In genomic region chr10:133165556-133166503, GRCh38 we compare ENCODE assay signal across 16 cellular contexts. TPM values are rescaled to one million over a fixed set of nuclear protein-coding genes. Genes with fewer than 3 reads are reported as not detected.
DNase-seq lines count a peak whose midpoint lies in the region; ATAC-seq, FAIRE-seq and TF ChIP-seq lines count a peak whose summit lies in the region.
"Had no signal": no experiment of that assay in that cellular context is flagged by ENCODE, and none has a peak within 500 bp of the region (broad histone marks: within the 10 kb centered on the region; RNA-seq: fewer than 3 reads in every experiment).

No MANE protein-coding gene starts in this region.

- H3K79me2 ChIP-seq in SK-N-SH (ENCODE audit: insufficient read depth) (no peaks in the 10 kb centered on the region), GM12878 (ENCODE audit: control insufficient read depth, insufficient read depth, low read length) (no peaks in the 10 kb centered on the region)

- H3K27ac ChIP-seq in SK-N-SH (ENCODE audit: low read depth in 2 of 2, low read length in 1 of 2) (no peak overlapping the region), GM12878 (ENCODE audit: control insufficient read depth, insufficient read depth) (no peak overlapping the region), sigmoid colon (no peak overlapping the region)
- H3K27ac ChIP-seq: 22Rv1, PC-9 had no signal

- H2AFZ ChIP-seq in SK-N-SH (ENCODE audit: low read depth) (no peak overlapping the region), GM12878 (ENCODE audit: control insufficient read depth, low read depth, low read length) (no peak overlapping the region)
- H2AFZ ChIP-seq: PC-9 had no signal

- FAIRE-seq in GM12878 (lab: Jason Lieb, UNC), result no peak

- TF ChIP-seq EP300 in SK-N-SH (IDR thresholded peaks at IDR 0.05; ENCODE audit: borderline replicate concordance in 1 of 2, low read depth in 1 of 2, low read length in 1 of 2) (no peak), GM12878 (IDR thresholded peaks at IDR 0.05; ENCODE audit: borderline replicate concordance in 1 of 2, control insufficient read depth in 1 of 2, low read depth in 2 of 2, low read length in 2 of 2) (no peak), sigmoid colon (IDR thresholded peaks at IDR 0.05) (no peak)

- intact Hi-C loops in GM12878 (cut with micrococcal nuclease; ENCODE audit: unreplicated experiment), result no loop called here
- intact Hi-C loops in sigmoid colon (cut with DNase I), result no loop called here

- WGBS in SK-N-SH (ENCODE audit: low lambda C conversion rate), result 83% methylated on average over 33 of the region's 40 CpGs
- 75% methylated on average over 39 of the region's 40 CpGs for WGBS in GM12878 (ENCODE audit: insufficient coverage, insufficient replicate concordance, low lambda C conversion rate, missing lambda C conversion rate)
- 86 to 92% methylated on average over 40 of the region's 40 CpGs for WGBS in sigmoid colon, 2 donors

- peaks cover 0 to 6% of the 10 kb centered on the region in 2 experiments; a peak in 1 of 4 replicates for H3K4me1 ChIP-seq in SK-N-SH (ENCODE audit: control insufficient read depth in 1 of 2, insufficient read depth in 2 of 2, low read depth in 1 of 2, low read length in 1 of 2)
- no peaks in the 10 kb centered on the region for H3K4me1 ChIP-seq in GM12878 (ENCODE audit: control insufficient read depth, insufficient read depth, low read length)
- peaks cover 0 to 12% (median 10%) of the 10 kb centered on the region in 4 donors for H3K4me1 ChIP-seq in sigmoid colon

- H4K20me1 ChIP-seq in SK-N-SH (ENCODE audit: insufficient read depth), result no peaks in the 10 kb centered on the region
- H4K20me1 ChIP-seq in GM12878 (ENCODE audit: control insufficient read depth, insufficient read depth), result no peaks in the 10 kb centered on the region

- TF ChIP-seq CTCF in SK-N-SH (IDR thresholded peaks at IDR 0.05) (no peak), GM12878 (IDR thresholded peaks at IDR 0.05 in 2 of 3, conservative IDR thresholded peaks at IDR 0.05 in 1 of 3; ENCODE audit: control insufficient read depth in 2 of 3, extremely low read depth in 1 of 3, insufficient read depth in 1 of 3, low read depth in 3 of 3, low read length in 3 of 3) (no peak), sigmoid colon (IDR thresholded peaks at IDR 0.05) (no peak)

- no peak overlapping the region for H3K4me2 ChIP-seq in SK-N-SH
- no peak overlapping the region for H3K4me2 ChIP-seq in GM12878 (ENCODE audit: control insufficient read depth, insufficient read depth)
- H3K4me2 ChIP-seq: PC-9 had no signal

- ATAC-seq in SK-N-SH treated with all-trans-retinoic acid at 6 μM for 48 hours, result no peak
- ATAC-seq in GM12878, result no peak
- ATAC-seq in GM21717 (IDR thresholded peaks at IDR 0.05; ENCODE audit: unreplicated experiment), result no peak

- POLR2A ChIA-PET in SK-N-SH (lab: Yijun Ruan, JAX), result no interaction called here
- POLR2A ChIA-PET in GM12878 (lab: Charles Lee), result no interaction called here

- no peaks in the 10 kb centered on the region for H3F3A ChIP-seq in SK-N-SH (replicated peaks; ENCODE audit: insufficient read depth)

- in situ Hi-C loops in GM12878 (cut with MboI), result no loop called here

- RAD21 ChIA-PET in GM12878 (lab: Charles Lee; ENCODE audit: unreplicated experiment), result interaction anchor here (0.9 kb wide), 1 partner anchor 16 kb away, joined by 3 read pairs; no protein-coding TSS in a partner anchor

- H3K9ac ChIP-seq in SK-N-SH (no peak overlapping the region), GM12878 (ENCODE audit: control insufficient read depth, insufficient read depth, low read length) (no peak overlapping the region)

- H3K9me2 ChIP-seq in SK-N-SH, result no peaks in the 10 kb centered on the region

- TF ChIP-seq RAD21 in SK-N-SH (IDR thresholded peaks at IDR 0.05; ENCODE audit: low read length) (no peak), GM12878 (IDR thresholded peaks at IDR 0.05; ENCODE audit: insufficient read depth, low read depth, low read length) (no peak)

- no peaks in the 10 kb centered on the region for H3K9me3 ChIP-seq in SK-N-SH
- H3K9me3 ChIP-seq in GM12878 (replicated peaks; ENCODE audit: control insufficient read depth, insufficient read depth, low read length), result no peaks in the 10 kb centered on the region; the same call in 2 of the 3 replicates
- no peaks in the 10 kb centered on the region for H3K9me3 ChIP-seq in sigmoid colon

- peak; percentile 28 for DNase-seq in SK-N-SH
- no peak for DNase-seq in GM12878 (ENCODE audit: low read depth, low spot score)
- peak; percentile 81 for DNase-seq in mesenteric fat pad (ENCODE audit: low spot score)
- peak; percentile 50 for DNase-seq in sigmoid colon
- no peak for DNase-seq in mucosa of gallbladder (ENCODE audit: low spot score)
- DNase-seq in KG1 (lab: John Stamatoyannopoulos, UW), result no peak
- DNase-seq: GF-D8, Kasumi-1, NCI-H1105 treated with DMSO at 0.1 percent for 48 hours, NCI-H187 treated with DMSO at 0.1 percent for 48 hours, NCI-H446, PC-9 had no signal

- H3K27me3 ChIP-seq in SK-N-SH (ENCODE audit: insufficient read depth), result no peaks in the 10 kb centered on the region
- H3K27me3 ChIP-seq in GM12878 (replicated peaks in 1 of 2; ENCODE audit: control insufficient read depth in 2 of 2, insufficient read depth in 2 of 2, low read length in 1 of 2), result no peaks in the 10 kb centered on the region
- peaks cover 0 to 65% (median 46%) of the 10 kb centered on the region in 3 donors for H3K27me3 ChIP-seq in sigmoid colon

- TF ChIP-seq POLR2A in GM12878 (IDR thresholded peaks at IDR 0.05; ENCODE audit: low read depth, low read length), result no peak
- no peak for TF ChIP-seq POLR2A in sigmoid colon (IDR thresholded peaks at IDR 0.05)

- no TSS peak for BruUV-seq in GM12878 (replicated peaks; lab: Mats Ljungman, UMichigan)

- CTCF ChIA-PET in SK-N-SH (lab: Yijun Ruan, JAX) (no interaction called here), GM12878 (lab: Yijun Ruan, JAX) (no interaction called here)

- SMC1A ChIA-PET in GM12878 (lab: Charles Lee; ENCODE audit: uncharacterized antibody, unreplicated experiment), result no interaction called here

- no peak overlapping the region for H3K4me3 ChIP-seq in SK-N-SH (ENCODE audit: low read depth in 2 of 2, low read length in 1 of 2)
- H3K4me3 ChIP-seq in GM12878, result no peak overlapping the region
- H3K4me3 ChIP-seq in sigmoid colon, result no peak overlapping the region
- H3K4me3 ChIP-seq: PC-9 had no signal

- H3K36me3 ChIP-seq in SK-N-SH (replicated peaks in 1 of 2; ENCODE audit: control insufficient read depth in 1 of 2, insufficient read depth in 2 of 2, low read length in 1 of 2) (no peaks in the 10 kb centered on the region), GM12878 (ENCODE audit: control insufficient read depth in 2 of 2, insufficient read depth in 2 of 2, low read length in 1 of 2) (no peaks in the 10 kb centered on the region), sigmoid colon (no peaks in the 10 kb centered on the region)

TF ChIP-seq in SK-N-SH, 30 proteins besides CTCF, POLR2A, EP300 and RAD21 (continues in another document):
- TF ChIP-seq RFX5 (IDR thresholded peaks at IDR 0.05; ENCODE audit: low read length), result no peak

TF ChIP-seq in SK-N-SH treated with all-trans-retinoic acid at 6 μM for 48 hours, 23 proteins besides CTCF, POLR2A, EP300 and RAD21 (continues in another document):
- no peak for TF ChIP-seq GLIS3 (CRISPR knock-in tag; IDR thresholded peaks at IDR 0.05)
- TF ChIP-seq CREB5 (CRISPR knock-in tag; IDR thresholded peaks at IDR 0.05; ENCODE audit: low read depth), result no peak

TF ChIP-seq in GM12878, 131 proteins besides CTCF, POLR2A, EP300 and RAD21 (continues in another document):
- TF ChIP-seq ZNF207 (IDR thresholded peaks at IDR 0.05; ENCODE audit: borderline replicate concordance), result no peak
- TF ChIP-seq MEF2B (IDR thresholded peaks at IDR 0.05; ENCODE audit: partially characterized antibody, poor library complexity, severe bottlenecking), result no peak
- no peak for TF ChIP-seq SIN3A (IDR thresholded peaks at IDR 0.05; ENCODE audit: low read depth, low read length)
- no peak for TF ChIP-seq ETV6 (conservative IDR thresholded peaks at IDR 0.05 in 1 of 2, IDR thresholded peaks at IDR 0.05 in 1 of 2; ENCODE audit: borderline replicate concordance in 1 of 2, low read depth in 1 of 2)
- peak; percentile 52 for TF ChIP-seq BCL3 (IDR thresholded peaks at IDR 0.05; ENCODE audit: borderline replicate concordance, insufficient read depth, low read depth, low read length, poor library complexity, severe bottlenecking)

RNA-seq across cellular contexts. Expression of gene KNDC1, which starts 5.8 kb away (rescaled TPM):
- polyA plus RNA-seq in SK-N-SH (2012; rRNA removed) (1.4 TPM in 2 replicates), GM12878 (2011; rRNA removed) (not detected in 2 replicates), GM12878 (2014; fragmentation: Illumina TruSeq; extraction: Trizol) (not detected in 2 replicates), GM12878 (2014; fragmentation: Nextera tagmentation; extraction: Ambion mirVana) (not detected), GM12878 (2014; rRNA removed) (not detected in 2 replicates), GM12878 (2016; fragmentation: Nextera tagmentation; extraction: Ambion mirVana) (under 1 TPM; 0.03 to 0.11 TPM), sigmoid colon (under 1 TPM in 2 of 3 donors, not detected in 1; under 0.01 to 0.15 TPM)
- 0.26 and 0.76 TPM in 2 replicates for polyA plus RNA-seq in SK-N-SH (2012; cell fraction: cytosol; rRNA removed)
- 3.6 and 6.5 TPM in 2 replicates for polyA plus RNA-seq in SK-N-SH (2012; cell fraction: nucleus; rRNA removed)
- total RNA-seq in GM12878 (2013; cell fraction: nucleolus; rRNA removed), result not detected in 2 replicates
- total RNA-seq in GM12878 (2014; rRNA removed) (not detected in 2 replicates), GM12878 (2014; rRNA removed; fragmentation: Illumina TruSeq; extraction: Trizol) (not detected in 2 replicates), GM12878 (2021) (0.05 TPM in 1 of 2 replicates, not detected in the other), mesenteric fat pad (0.13 TPM), sigmoid colon (1 to 10 TPM in 1 of 4 donors, under 1 TPM in 3; 0.16 to 1.9 (median 0.52) TPM), mucosa of gallbladder (5.2 TPM)
- not detected for polyA plus RNA-seq in GM12878 (2011; ENCODE audit: low read depth)
- not detected in 2 replicates for polyA plus RNA-seq in GM12878 (2011; cell fraction: cytosol; rRNA removed)
- not detected in 2 replicates for polyA plus RNA-seq in GM12878 (2011; cell fraction: nucleus; rRNA removed)
- not detected in 2 replicates for polyA plus RNA-seq in GM12878 (2012)
- not detected in 2 replicates for polyA minus RNA-seq in GM12878 (2011; rRNA and poly(A)+ RNA removed)
- not detected in 2 replicates for polyA minus RNA-seq in GM12878 (2011; cell fraction: cytosol; rRNA and poly(A)+ RNA removed)
- polyA minus RNA-seq in GM12878 (2011; cell fraction: nucleus; rRNA and poly(A)+ RNA removed), result not detected in 2 replicates
- total RNA-seq: CD8-positive, alpha-beta memory T cell had no signal

Comparison
In these comparisons a context has a peak if more than half of its experiments do, and no peak if none do; other contexts are left out.
1. DNase-seq: peak in SK-N-SH (single experiment), mesenteric fat pad (single experiment) and sigmoid colon (single experiment); none in GM12878 (single experiment), mucosa of gallbladder (single experiment) and KG1 (single experiment).